20 cellular contexts compared by ENCODE assay signal in genomic region chr11:116439480-116439759, GRCh38.
A peak's percentile ranks its signal among the peaks of the same experiment; 100 is the strongest.
DNase-seq lines count a peak whose midpoint lies in the region; ATAC-seq, FAIRE-seq and TF ChIP-seq lines count a peak whose summit lies in the region.
"Had no signal": no experiment of that assay in that cellular context is flagged by ENCODE, and none has a peak within 500 bp of the region (broad histone marks: within the 10 kb centered on the region; RNA-seq: fewer than 3 reads in every experiment).

No MANE protein-coding gene starts in this region.

- H3K36me3 Mint-ChIP-seq in brain: peaks cover 11% of the 10 kb centered on the region
- H3K36me3 Mint-ChIP-seq: CD4-positive, CD25-positive, alpha-beta regulatory T cell; CD8-positive, alpha-beta memory T cell had no signal

- peak; percentile 8 for DNase-seq in NCI-H82 (lab: John Stamatoyannopoulos, UW)
- DNase-seq in NCI-H82 treated with DMSO at 0.1 percent for 48 hours (lab: John Stamatoyannopoulos, UW; ENCODE audit: unreplicated experiment): no peak
- DNase-seq in RPMI7951 (ENCODE audit: low read depth): peak; percentile 7
- DNase-seq in omental fat pad (ENCODE audit: low spot score): no peak
- no peak for DNase-seq in HTR-8/SVneo (ENCODE audit: insufficient read length, low spot score)
- DNase-seq: 8988T; C1 segment of cervical spinal cord; Caco-2; CD4-positive, CD25-positive, alpha-beta regulatory T cell; CD8-positive, alpha-beta memory T cell; HCEC 1CT had no signal

- H3K4me1 Mint-ChIP-seq in brain: peaks cover 33% of the 10 kb centered on the region
- H3K4me1 Mint-ChIP-seq: B cell; CD4-positive, CD25-positive, alpha-beta regulatory T cell; CD8-positive, alpha-beta memory T cell had no signal

- H3K27ac Mint-ChIP-seq in brain: peak overlapping the region in 4 of 5 experiments; percentile 9 to 43 (median 23)
- H3K27ac Mint-ChIP-seq: B cell; CD4-positive, CD25-positive, alpha-beta regulatory T cell; CD8-positive, alpha-beta memory T cell; GM23338 had no signal

- no peak overlapping the region for H3K4me3 Mint-ChIP-seq in brain
- H3K4me3 Mint-ChIP-seq: B cell; CD8-positive, alpha-beta memory T cell; GM23338 had no signal

- H3K27me3 Mint-ChIP-seq in brain: peaks cover 6% of the 10 kb centered on the region

- no peak for TF ChIP-seq CTCF in brain (conservative IDR thresholded peaks at IDR 0.05)
- no peak for TF ChIP-seq CTCF in omental fat pad (IDR thresholded peaks at IDR 0.05)

- no peak for ATAC-seq in omental fat pad (ENCODE audit: low FRiP score)
- ATAC-seq in HG03432 (IDR thresholded peaks at IDR 0.05; ENCODE audit: unreplicated experiment): no peak
- ATAC-seq: GM23338 had no signal

- peaks cover 16 to 45% (median 33%) of the 10 kb centered on the region in 5 experiments for H3K9me3 Mint-ChIP-seq in brain

- FAIRE-seq in HTR-8/SVneo (lab: Jason Lieb, UNC): no peak
- FAIRE-seq: D721Med, G401.6, GM12891, GM19239, H54 had no signal

Comparison
In these comparisons a context has a peak if more than half of its experiments do, and no peak if none do; other contexts are left out.
1. DNase-seq: peak in NCI-H82 (single experiment) and RPMI7951 (single experiment); none in NCI-H82 treated with DMSO at 0.1 percent for 48 hours (single experiment), omental fat pad (single experiment) and HTR-8/SVneo (single experiment).